ENCODE assay signal across 14 cellular contexts in genomic region chr3:37899101-37899707, GRCh38. TPM values are rescaled to one million over a fixed set of nuclear protein-coding genes. Genes with fewer than 3 reads are reported as not detected.
DNase-seq lines count a peak whose midpoint lies in the region; ATAC-seq and TF ChIP-seq lines count a peak whose summit lies in the region.
"Had no signal": no experiment of that assay in that cellular context is flagged by ENCODE, and none has a peak within 500 bp of the region (broad histone marks: within the 10 kb centered on the region; RNA-seq: fewer than 3 reads in every experiment).

No MANE protein-coding gene starts in this region.

- ATAC-seq in GM19025 (IDR thresholded peaks at IDR 0.05; ENCODE audit: low read depth, unreplicated experiment) (peak; percentile 65), GM21786 (IDR thresholded peaks at IDR 0.05; ENCODE audit: unreplicated experiment) (peak; percentile 78), HG03520 (IDR thresholded peaks at IDR 0.05; ENCODE audit: unreplicated experiment) (peak; percentile 67), gastrocnemius medialis (no peak)
- ATAC-seq: T-cell had no signal

- no peak for TF ChIP-seq CTCF in gastrocnemius medialis (IDR thresholded peaks at IDR 0.05 in 4 of 5, conservative IDR thresholded peaks at IDR 0.05 in 1 of 5)

- H3K27ac ChIP-seq in gastrocnemius medialis = no peak overlapping the region

- H3K9me3 ChIP-seq in gastrocnemius medialis = no peaks in the 10 kb centered on the region

- no peak for TF ChIP-seq POLR2A in gastrocnemius medialis (IDR thresholded peaks at IDR 0.05)

- H3K4me3 ChIP-seq in gastrocnemius medialis = no peak overlapping the region

- no peaks in the 10 kb centered on the region for H3K27me3 ChIP-seq in gastrocnemius medialis

- DNase-seq in stimulated activated CD8-positive, alpha-beta memory T cell treated with anti-CD3 and anti-CD28 coated beads, Interleukin-15, amount 100 ng/mL, for 48 hours (ENCODE audit: low read depth in 2 of 2) = peak; percentile 27 to 30
- DNase-seq in gastrocnemius medialis (no peak), NCI-H226 (no peak), nucleus accumbens (lab: John Stamatoyannopoulos, UW) (no peak)
- DNase-seq: activated CD4-positive, CD25-positive, alpha-beta regulatory T cell treated with anti-CD3 and anti-CD28 coated beads, Interleukin-2, amount 50 U/mL, for 72 hours; effector memory CD4-positive, alpha-beta T cell; foreskin fibroblast; H9; NCI-H1417; NCI-H446; T-cell had no signal

- in situ Hi-C loops in gastrocnemius medialis (cut with MboI; ENCODE audit: low sequenced_read_pairs in 4 of 4) = no loop called here

- no peaks in the 10 kb centered on the region for H3K36me3 ChIP-seq in gastrocnemius medialis

- intact Hi-C loops in gastrocnemius medialis (cut with DNase I; ENCODE audit: low total_unique reads) = no loop called here

- H3K4me1 ChIP-seq in gastrocnemius medialis = peaks cover 7 to 35% of the 10 kb centered on the region in 2 donors

RNA-seq across cellular contexts. Expression of gene CTDSPL, which starts 37.5 kb away (rescaled TPM):
- 10 to 100 TPM; 12.1 to 23.1 (median 14.6) TPM for total RNA-seq in gastrocnemius medialis

Comparison
In these comparisons a context has a peak if more than half of its experiments do, and no peak if none do; other contexts are left out.
1. ATAC-seq: peak in GM19025 (single experiment), GM21786 (single experiment) and HG03520 (single experiment); none in gastrocnemius medialis (0 of 2).
2. DNase-seq: peak in stimulated activated CD8-positive, alpha-beta memory T cell treated with anti-CD3 and anti-CD28 coated beads, Interleukin-15, amount 100 ng/mL, for 48 hours (2 of 2); none in gastrocnemius medialis (0 of 2), NCI-H226 (single experiment) and nucleus accumbens (0 of 56).